In the genomic region with DNA sequence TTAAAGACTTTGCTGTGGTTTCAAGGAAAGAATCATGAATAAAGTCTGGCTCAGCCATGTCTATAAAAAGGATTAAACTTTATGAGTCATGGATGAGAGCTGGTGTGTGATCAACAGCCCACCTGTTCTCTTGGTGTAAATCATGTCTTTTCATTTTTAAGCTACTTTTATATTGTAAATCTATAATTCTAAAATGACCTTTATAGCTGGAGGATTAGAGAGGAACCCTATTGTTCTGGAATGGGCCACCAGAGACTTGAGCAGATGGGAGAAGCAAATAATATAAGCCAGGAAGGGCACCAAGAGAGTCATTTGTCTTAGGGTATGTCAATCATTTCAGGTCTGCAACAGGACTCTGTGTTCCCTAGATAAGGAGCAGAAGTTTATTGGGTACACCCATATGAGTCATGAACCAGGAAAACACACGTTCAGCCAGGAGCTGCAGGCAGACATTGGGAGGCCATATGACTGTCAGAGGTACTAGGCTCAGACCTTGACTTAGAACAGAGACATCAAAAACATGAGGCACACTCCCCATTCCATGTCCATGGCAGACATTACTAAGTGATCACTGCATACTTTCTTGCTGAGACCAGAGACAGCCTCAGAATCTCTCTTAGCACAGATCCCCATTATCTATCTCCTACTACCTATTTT, we compare ENCODE assay signal across 9 cellular contexts. TPM values are rescaled to one million over a fixed set of nuclear protein-coding genes. Genes with fewer than 3 reads are reported as not detected.
DNase-seq lines count a peak whose midpoint lies in the region; ATAC-seq, FAIRE-seq and TF ChIP-seq lines count a peak whose summit lies in the region.
"Had no signal": no experiment of that assay in that cellular context is flagged by ENCODE, and none has a peak within 500 bp of the region (broad histone marks: within the 10 kb centered on the region; RNA-seq: fewer than 3 reads in every experiment).

No MANE protein-coding gene starts in this region.

- peaks cover 0 to 10% (median 3%) of the 10 kb centered on the region in 3 donors for H3K4me1 Mint-ChIP-seq in CD8-positive, alpha-beta memory T cell

- peaks cover 21 to 50% of the 10 kb centered on the region in 2 donors for H3K27me3 Mint-ChIP-seq in CD8-positive, alpha-beta memory T cell

- POLR2A ChIA-PET in HEK293T (lab: Yijun Ruan, JAX), result interaction anchor here (0.9 kb wide), 1 partner anchor 49 kb away, joined by 4 read pairs; the partner anchor contains the start of gene NDUFA12
- POLR2A ChIA-PET in CD8-positive, alpha-beta memory T cell (lab: Charles Lee), result no interaction called here

- H3K9me3 Mint-ChIP-seq in CD8-positive, alpha-beta memory T cell, result no peaks in the 10 kb centered on the region
- H3K9me3 Mint-ChIP-seq: activated CD4-positive, alpha-beta memory T cell treated with anti-CD3 and anti-CD28 coated beads for 36 hours had no signal

- H3K4me1 ChIP-seq in gastrocnemius medialis, result peaks cover 0 to 4% of the 10 kb centered on the region in 2 donors
- no peaks in the 10 kb centered on the region for H3K4me1 ChIP-seq in CD8-positive, alpha-beta memory T cell (ENCODE audit: insufficient read depth, low read length)
- H3K4me1 ChIP-seq: uterus had no signal

- no peak for FAIRE-seq in RCC 7860 (lab: Jason Lieb, UNC)

- H3K36me3 ChIP-seq in gastrocnemius medialis, result no peaks in the 10 kb centered on the region
- H3K36me3 ChIP-seq in CD8-positive, alpha-beta memory T cell (ENCODE audit: insufficient read depth, low read length), result no peaks in the 10 kb centered on the region
- H3K36me3 ChIP-seq: uterus had no signal

- peak in 1 of 2 donors; percentile 26 for TF ChIP-seq POLR2A in gastrocnemius medialis (IDR thresholded peaks at IDR 0.05)

- in situ Hi-C loops in gastrocnemius medialis (cut with MboI; ENCODE audit: low sequenced_read_pairs in 4 of 4), result no loop called here

- peak; percentile 94 to 97 for ATAC-seq in gastrocnemius medialis
- no peak for ATAC-seq in GM18907 (IDR thresholded peaks at IDR 0.05; ENCODE audit: unreplicated experiment)

- H3K36me3 Mint-ChIP-seq in CD8-positive, alpha-beta memory T cell, result peaks cover 0 to 13% (median 0%) of the 10 kb centered on the region in 3 donors
- H3K36me3 Mint-ChIP-seq: activated CD4-positive, alpha-beta memory T cell treated with anti-CD3 and anti-CD28 coated beads for 36 hours had no signal

- DNase-seq in HEK293T (ENCODE audit: extremely low spot score) (no peak), RCC 7860 (ENCODE audit: low spot score) (peak; percentile 19), fibroblast of peridontal ligament (ENCODE audit: extremely low read depth) (peak; percentile 5), gastrocnemius medialis (peak; percentile 4 to 34), NCI-H2107 (lab: John Stamatoyannopoulos, UW) (no peak)
- no peak for DNase-seq in CD8-positive, alpha-beta memory T cell
- DNase-seq: activated CD4-positive, alpha-beta memory T cell treated with anti-CD3 and anti-CD28 coated beads for 36 hours; uterus had no signal

- TF ChIP-seq CTCF in gastrocnemius medialis (IDR thresholded peaks at IDR 0.05 in 4 of 5, conservative IDR thresholded peaks at IDR 0.05 in 1 of 5), result no peak

- intact Hi-C loops in gastrocnemius medialis (cut with DNase I; ENCODE audit: low total_unique reads), result no loop called here

- H3K4me3 ChIP-seq in gastrocnemius medialis, result no peak overlapping the region
- no peak overlapping the region for H3K4me3 ChIP-seq in CD8-positive, alpha-beta memory T cell (ENCODE audit: low read length)
- H3K4me3 ChIP-seq: uterus had no signal

- H3K27me3 ChIP-seq in gastrocnemius medialis, result no peaks in the 10 kb centered on the region
- no peaks in the 10 kb centered on the region for H3K27me3 ChIP-seq in CD8-positive, alpha-beta memory T cell (ENCODE audit: insufficient read depth, low read length, poor library complexity, severe bottlenecking)
- H3K27me3 ChIP-seq: uterus had no signal

- no peak overlapping the region for H3K4me3 Mint-ChIP-seq in CD8-positive, alpha-beta memory T cell
- H3K4me3 Mint-ChIP-seq: activated CD4-positive, alpha-beta memory T cell treated with anti-CD3 and anti-CD28 coated beads for 36 hours had no signal

- H3K27ac ChIP-seq in gastrocnemius medialis, result peak overlapping the region in 3 of 4 donors; percentile 26 to 58 (median 31)
- no peak overlapping the region for H3K27ac ChIP-seq in CD8-positive, alpha-beta memory T cell (ENCODE audit: low read depth, low read length)
- H3K27ac ChIP-seq: uterus had no signal

- H3K27ac Mint-ChIP-seq in CD8-positive, alpha-beta memory T cell, result no peak overlapping the region
- H3K27ac Mint-ChIP-seq: activated CD4-positive, alpha-beta memory T cell treated with anti-CD3 and anti-CD28 coated beads for 36 hours had no signal

- CTCF ChIA-PET in HEK293T (lab: Yijun Ruan, JAX), result no interaction called here
- CTCF ChIA-PET in CD8-positive, alpha-beta memory T cell (lab: Charles Lee), result no interaction called here

- no peaks in the 10 kb centered on the region for H3K9me3 ChIP-seq in gastrocnemius medialis
- H3K9me3 ChIP-seq in CD8-positive, alpha-beta memory T cell (ENCODE audit: low read length), result no peaks in the 10 kb centered on the region
- H3K9me3 ChIP-seq: uterus had no signal

TF ChIP-seq in HEK293T, 16 proteins besides CTCF, POLR2A, EP300 and RAD21:
- TF ChIP-seq PKNOX1 (IDR thresholded peaks at IDR 0.05) (peak; percentile 64), ZNF384 (IDR thresholded peaks at IDR 0.05) (no peak)

RNA-seq across cellular contexts. Expression of gene NDUFA12, which starts 49.3 kb away (rescaled TPM):
- 100 to 1,000 TPM; 225 to 382 (median 356) TPM for total RNA-seq in gastrocnemius medialis
- total RNA-seq in CD8-positive, alpha-beta memory T cell, result 100 to 1,000 TPM; 133 to 149 TPM
- polyA plus RNA-seq in CD8-positive, alpha-beta memory T cell, result 245 TPM

Comparison
In these comparisons a context has a peak if more than half of its experiments do, and no peak if none do; other contexts are left out.
1. DNase-seq: peak in RCC 7860 (single experiment), fibroblast of peridontal ligament (single experiment) and gastrocnemius medialis (2 of 2); none in HEK293T (single experiment), CD8-positive, alpha-beta memory T cell (0 of 5) and NCI-H2107 (single experiment).